Comparison of ENCODE assay signal across 9 cellular contexts in genomic region chr7:118182618-118183253, GRCh38. TPM values are rescaled to one million over a fixed set of nuclear protein-coding genes. Genes with fewer than 3 reads are reported as not detected.
A peak's percentile ranks its signal among the peaks of the same experiment; 100 is the strongest.
DNase-seq lines count a peak whose midpoint lies in the region; ATAC-seq and TF ChIP-seq lines count a peak whose summit lies in the region.
"Had no signal": no experiment of that assay in that cellular context is flagged by ENCODE, and none has a peak within 500 bp of the region (broad histone marks: within the 10 kb centered on the region; RNA-seq: fewer than 3 reads in every experiment).

No MANE protein-coding gene starts in this region.

- H3K9ac ChIP-seq in adipocyte (ENCODE audit: low read length) (peak overlapping the region; percentile 94), liver (ENCODE audit: low read depth in 1 of 2, low read length in 2 of 2) (peak overlapping the region; percentile 7 to 81)

- intact Hi-C loops in tibial artery (cut with DNase I; ENCODE audit: low total_unique reads), result no loop called here

- peaks cover 37% of the 10 kb centered on the region for H3K4me1 ChIP-seq in adipocyte (ENCODE audit: control insufficient read depth, insufficient read depth, low read length)
- H3K4me1 ChIP-seq in liver (ENCODE audit: control insufficient read depth in 4 of 4, insufficient read depth in 4 of 4, low read length in 3 of 4), result peaks cover 6 to 18% (median 10%) of the 10 kb centered on the region in 4 donors
- peaks cover 0 to 36% (median 16%) of the 10 kb centered on the region in 4 donors for H3K4me1 ChIP-seq in tibial artery

- no peaks in the 10 kb centered on the region for H3K27me3 Mint-ChIP-seq in activated CD8-positive, alpha-beta memory T cell treated with anti-CD3 and anti-CD28 coated beads, Interleukin-2, amount 10 ng/mL, durations not matched to agents 7 days and 5 days

- H3K27ac ChIP-seq in liver (ENCODE audit: low read depth in 1 of 2, low read length in 2 of 2) (no peak overlapping the region), tibial artery (peak overlapping the region; percentile 90 to 98)

- peak overlapping the region; percentile 99 for H3K27ac Mint-ChIP-seq in activated CD8-positive, alpha-beta memory T cell treated with anti-CD3 and anti-CD28 coated beads, Interleukin-2, amount 10 ng/mL, durations not matched to agents 7 days and 5 days

- 76% methylated on average over 10 of the region's 10 CpGs for WGBS in liver

- H3K27me3 ChIP-seq in adipocyte (replicated peaks; ENCODE audit: control insufficient read depth, insufficient read depth, low read length) (no peaks in the 10 kb centered on the region), liver (ENCODE audit: control insufficient read depth in 4 of 4, insufficient read depth in 4 of 4, low read length in 3 of 4) (no peaks in the 10 kb centered on the region), tibial artery (no peaks in the 10 kb centered on the region)

- no peak for DNase-seq in activated CD8-positive, alpha-beta memory T cell treated with anti-CD3 and anti-CD28 coated beads, Interleukin-2, amount 10 ng/mL, durations not matched to agents 7 days and 5 days
- no peak for DNase-seq in activated CD8-positive, alpha-beta memory T cell treated with anti-CD3 and anti-CD28 coated beads, Interleukin-2, amount 50 U/mL, for 4 hours
- DNase-seq in adipocyte (ENCODE audit: low read depth) (no peak), tibial artery (no peak), C1 segment of cervical spinal cord (lab: John Stamatoyannopoulos, UW) (no peak), GM03348 (ENCODE audit: low spot score) (no peak)

- H3K36me3 ChIP-seq in adipocyte (ENCODE audit: control insufficient read depth, insufficient read depth, low read length, severe bottlenecking), result peaks cover 11% of the 10 kb centered on the region
- peaks cover 0 to 2% (median 0%) of the 10 kb centered on the region in 4 donors for H3K36me3 ChIP-seq in liver (ENCODE audit: control insufficient read depth in 4 of 4, insufficient read depth in 3 of 4, low read depth in 1 of 4, low read length in 3 of 4)
- no peaks in the 10 kb centered on the region for H3K36me3 ChIP-seq in tibial artery

- H3K4me3 ChIP-seq in adipocyte (ENCODE audit: low read length), result peak overlapping the region; percentile 94
- H3K4me3 ChIP-seq in liver (ENCODE audit: low read depth in 1 of 3, low read length in 3 of 3), result peak overlapping the region; percentile 68 to 83 (median 72)
- H3K4me3 ChIP-seq in tibial artery, result peak overlapping the region; percentile 80 to 99

- CTCF ChIA-PET in activated CD8-positive, alpha-beta memory T cell treated with anti-CD3 and anti-CD28 coated beads, Interleukin-2, amount 10 ng/mL, durations not matched to agents 7 days and 5 days (lab: Charles Lee), result no interaction called here

- H3K4me3 Mint-ChIP-seq in activated CD8-positive, alpha-beta memory T cell treated with anti-CD3 and anti-CD28 coated beads, Interleukin-2, amount 10 ng/mL, durations not matched to agents 7 days and 5 days, result peak overlapping the region; percentile 96

- H3K36me3 Mint-ChIP-seq in activated CD8-positive, alpha-beta memory T cell treated with anti-CD3 and anti-CD28 coated beads, Interleukin-2, amount 10 ng/mL, durations not matched to agents 7 days and 5 days, result peaks cover 25% of the 10 kb centered on the region

- no peak for ATAC-seq in activated CD8-positive, alpha-beta memory T cell treated with anti-CD3 and anti-CD28 coated beads, Interleukin-2, amount 10 ng/mL, durations not matched to agents 7 days and 5 days
- ATAC-seq in GM18867 (IDR thresholded peaks at IDR 0.05; ENCODE audit: unreplicated experiment), result no peak

- no peak for TF ChIP-seq RAD21 in liver (IDR thresholded peaks at IDR 0.05)

- H3K9me3 ChIP-seq in adipocyte (ENCODE audit: control insufficient read depth, low read length) (no peaks in the 10 kb centered on the region), liver (ENCODE audit: control insufficient read depth in 4 of 4, low read length in 3 of 4) (no peaks in the 10 kb centered on the region), tibial artery (no peaks in the 10 kb centered on the region)

- peaks cover 36% of the 10 kb centered on the region for H3K4me1 Mint-ChIP-seq in activated CD8-positive, alpha-beta memory T cell treated with anti-CD3 and anti-CD28 coated beads, Interleukin-2, amount 10 ng/mL, durations not matched to agents 7 days and 5 days

- no peak for TF ChIP-seq CTCF in liver (IDR thresholded peaks at IDR 0.05; ENCODE audit: low read depth, low read length, missing input control)
- no peak for TF ChIP-seq CTCF in tibial artery (IDR thresholded peaks at IDR 0.05)

- H3K9me3 Mint-ChIP-seq in activated CD8-positive, alpha-beta memory T cell treated with anti-CD3 and anti-CD28 coated beads, Interleukin-2, amount 10 ng/mL, durations not matched to agents 7 days and 5 days (ENCODE audit: low read depth), result no peaks in the 10 kb centered on the region

TF ChIP-seq in liver, 16 proteins besides CTCF, POLR2A, EP300 and RAD21:
- no peak for TF ChIP-seq REST (IDR thresholded peaks at IDR 0.05)
- no peak for TF ChIP-seq EGR1 (IDR thresholded peaks at IDR 0.05; ENCODE audit: low read depth in 2 of 2)
- TF ChIP-seq YY1 (IDR thresholded peaks at IDR 0.05), result no peak
- no peak for TF ChIP-seq RXRA (IDR thresholded peaks at IDR 0.05)
- TF ChIP-seq HNF4A (conservative IDR thresholded peaks at IDR 0.05), result no peak
- TF ChIP-seq SP1 (IDR thresholded peaks at IDR 0.05), result no peak
- TF ChIP-seq ATF3 (IDR thresholded peaks at IDR 0.05), result no peak
- no peak for TF ChIP-seq FOXA1 (IDR thresholded peaks at IDR 0.05)
- no peak for TF ChIP-seq MAX (IDR thresholded peaks at IDR 0.05)
- TF ChIP-seq ZBTB33 (IDR thresholded peaks at IDR 0.05), result no peak
- TF ChIP-seq NR2F2 (IDR thresholded peaks at IDR 0.05), result no peak

RNA-seq across cellular contexts. Expression of gene LSM8, which starts 1.2 kb away (rescaled TPM):
- total RNA-seq in activated CD8-positive, alpha-beta memory T cell treated with anti-CD3 and anti-CD28 coated beads, Interleukin-2, amount 10 ng/mL, durations not matched to agents 7 days and 5 days, result 10 to 100 TPM; 49.7 to 49.8 TPM
- total RNA-seq in liver, result 10 to 100 TPM; 13.4 to 37.0 TPM
- 10 to 100 TPM; 10.2 to 22.9 TPM for polyA plus RNA-seq in liver

RNA-seq across cellular contexts. Expression of gene ANKRD7, which starts 41.8 kb away (rescaled TPM):
- total RNA-seq in activated CD8-positive, alpha-beta memory T cell treated with anti-CD3 and anti-CD28 coated beads, Interleukin-2, amount 10 ng/mL, durations not matched to agents 7 days and 5 days, result 1 to 10 TPM in 1 of 2 experiments, under 1 TPM in 1; 0.59 to 1.2 TPM
- total RNA-seq in liver, result under 1 TPM in 1 of 2 donors, not detected in 1; 0.42 TPM
- polyA plus RNA-seq in liver, result not detected
- total RNA-seq: glomerular endothelial cell had no signal

Comparison
In these comparisons a context has a peak if more than half of its experiments do, and no peak if none do; other contexts are left out.
1. H3K27ac ChIP-seq: peak in tibial artery (2 of 2); none in liver (0 of 2).
2. Peak in every context shown above with its lines, with median percentiles within 50 percentile points of each other: H3K4me3 ChIP-seq.